ENCODE assay signal across 2 cellular contexts in the genomic region with DNA sequence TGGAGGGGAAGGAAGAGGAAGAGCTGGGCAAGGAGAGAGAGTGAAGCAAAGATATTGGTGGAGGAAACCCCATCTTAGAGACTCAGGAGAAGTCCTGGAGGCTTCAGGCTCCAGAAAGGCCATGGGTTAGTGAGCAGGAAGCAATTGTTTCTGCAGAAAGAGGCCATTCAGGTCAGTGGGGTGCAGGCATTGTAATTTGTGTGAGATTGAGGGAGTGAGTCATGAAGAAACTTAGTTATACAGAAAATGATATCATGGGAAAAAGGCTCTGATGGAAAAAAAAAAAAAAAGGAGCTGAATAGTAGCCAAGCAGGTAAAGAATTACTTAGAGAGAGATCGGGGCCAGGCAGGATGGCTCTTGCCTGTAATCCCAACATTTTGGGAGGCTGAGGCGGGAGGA.
A peak's percentile ranks its signal among the peaks of the same experiment; 100 is the strongest.
TF ChIP-seq lines count a peak whose summit lies in the region.

No MANE protein-coding gene starts in this region.

TF ChIP-seq in SK-N-SH treated with all-trans-retinoic acid at 6 μM for 48 hours, 23 proteins besides CTCF, POLR2A, EP300 and RAD21:
- TF ChIP-seq CSDC2 (CRISPR knock-in tag; IDR thresholded peaks at IDR 0.05) (no peak), ZNF8 (CRISPR knock-in tag; IDR thresholded peaks at IDR 0.05) (no peak), ISL1 (CRISPR knock-in tag; IDR thresholded peaks at IDR 0.05) (peak; percentile 13; the same call in 1 of the 2 replicates), PPARA (CRISPR knock-in tag; IDR thresholded peaks at IDR 0.05; ENCODE audit: borderline replicate concordance) (no peak)
- TF ChIP-seq, protein P1, sequence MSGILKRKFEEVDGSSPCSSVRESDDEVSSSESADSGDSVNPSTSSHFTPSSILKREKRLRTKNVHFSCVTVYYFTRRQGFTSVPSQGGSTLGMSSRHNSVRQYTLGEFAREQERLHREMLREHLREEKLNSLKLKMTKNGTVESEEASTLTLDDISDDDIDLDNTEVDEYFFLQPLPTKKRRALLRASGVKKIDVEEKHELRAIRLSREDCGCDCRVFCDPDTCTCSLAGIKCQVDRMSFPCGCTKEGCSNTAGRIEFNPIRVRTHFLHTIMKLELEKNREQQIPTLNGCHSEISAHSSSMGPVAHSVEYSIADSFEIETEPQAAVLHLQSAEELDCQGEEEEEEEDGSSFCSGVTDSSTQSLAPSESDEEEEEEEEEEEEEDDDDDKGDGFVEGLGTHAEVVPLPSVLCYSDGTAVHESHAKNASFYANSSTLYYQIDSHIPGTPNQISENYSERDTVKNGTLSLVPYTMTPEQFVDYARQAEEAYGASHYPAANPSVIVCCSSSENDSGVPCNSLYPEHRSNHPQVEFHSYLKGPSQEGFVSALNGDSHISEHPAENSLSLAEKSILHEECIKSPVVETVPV (CRISPR knock-in tag; IDR thresholded peaks at IDR 0.05), result no peak
- TF ChIP-seq, protein P2, sequence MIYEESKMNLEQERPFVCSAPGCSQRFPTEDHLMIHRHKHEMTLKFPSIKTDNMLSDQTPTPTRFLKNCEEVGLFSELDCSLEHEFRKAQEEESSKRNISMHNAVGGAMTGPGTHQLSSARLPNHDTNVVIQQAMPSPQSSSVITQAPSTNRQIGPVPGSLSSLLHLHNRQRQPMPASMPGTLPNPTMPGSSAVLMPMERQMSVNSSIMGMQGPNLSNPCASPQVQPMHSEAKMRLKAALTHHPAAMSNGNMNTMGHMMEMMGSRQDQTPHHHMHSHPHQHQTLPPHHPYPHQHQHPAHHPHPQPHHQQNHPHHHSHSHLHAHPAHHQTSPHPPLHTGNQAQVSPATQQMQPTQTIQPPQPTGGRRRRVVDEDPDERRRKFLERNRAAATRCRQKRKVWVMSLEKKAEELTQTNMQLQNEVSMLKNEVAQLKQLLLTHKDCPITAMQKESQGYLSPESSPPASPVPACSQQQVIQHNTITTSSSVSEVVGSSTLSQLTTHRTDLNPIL (CRISPR knock-in tag; IDR thresholded peaks at IDR 0.05; ENCODE audit: low read depth), result peak; percentile 35; the same call in 1 of the 2 replicates
- TF ChIP-seq, protein P3, sequence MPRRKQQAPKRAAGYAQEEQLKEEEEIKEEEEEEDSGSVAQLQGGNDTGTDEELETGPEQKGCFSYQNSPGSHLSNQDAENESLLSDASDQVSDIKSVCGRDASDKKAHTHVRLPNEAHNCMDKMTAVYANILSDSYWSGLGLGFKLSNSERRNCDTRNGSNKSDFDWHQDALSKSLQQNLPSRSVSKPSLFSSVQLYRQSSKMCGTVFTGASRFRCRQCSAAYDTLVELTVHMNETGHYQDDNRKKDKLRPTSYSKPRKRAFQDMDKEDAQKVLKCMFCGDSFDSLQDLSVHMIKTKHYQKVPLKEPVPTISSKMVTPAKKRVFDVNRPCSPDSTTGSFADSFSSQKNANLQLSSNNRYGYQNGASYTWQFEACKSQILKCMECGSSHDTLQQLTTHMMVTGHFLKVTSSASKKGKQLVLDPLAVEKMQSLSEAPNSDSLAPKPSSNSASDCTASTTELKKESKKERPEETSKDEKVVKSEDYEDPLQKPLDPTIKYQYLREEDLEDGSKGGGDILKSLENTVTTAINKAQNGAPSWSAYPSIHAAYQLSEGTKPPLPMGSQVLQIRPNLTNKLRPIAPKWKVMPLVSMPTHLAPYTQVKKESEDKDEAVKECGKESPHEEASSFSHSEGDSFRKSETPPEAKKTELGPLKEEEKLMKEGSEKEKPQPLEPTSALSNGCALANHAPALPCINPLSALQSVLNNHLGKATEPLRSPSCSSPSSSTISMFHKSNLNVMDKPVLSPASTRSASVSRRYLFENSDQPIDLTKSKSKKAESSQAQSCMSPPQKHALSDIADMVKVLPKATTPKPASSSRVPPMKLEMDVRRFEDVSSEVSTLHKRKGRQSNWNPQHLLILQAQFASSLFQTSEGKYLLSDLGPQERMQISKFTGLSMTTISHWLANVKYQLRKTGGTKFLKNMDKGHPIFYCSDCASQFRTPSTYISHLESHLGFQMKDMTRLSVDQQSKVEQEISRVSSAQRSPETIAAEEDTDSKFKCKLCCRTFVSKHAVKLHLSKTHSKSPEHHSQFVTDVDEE (CRISPR knock-in tag; IDR thresholded peaks at IDR 0.05), result no peak

TF ChIP-seq in SK-N-SH, 30 proteins besides CTCF, POLR2A, EP300 and RAD21:
- no peak for TF ChIP-seq MEF2A (IDR thresholded peaks at IDR 0.05; ENCODE audit: borderline replicate concordance, low read depth)
- TF ChIP-seq ELF1 (IDR thresholded peaks at IDR 0.05), result no peak
- TF ChIP-seq, protein P4, sequence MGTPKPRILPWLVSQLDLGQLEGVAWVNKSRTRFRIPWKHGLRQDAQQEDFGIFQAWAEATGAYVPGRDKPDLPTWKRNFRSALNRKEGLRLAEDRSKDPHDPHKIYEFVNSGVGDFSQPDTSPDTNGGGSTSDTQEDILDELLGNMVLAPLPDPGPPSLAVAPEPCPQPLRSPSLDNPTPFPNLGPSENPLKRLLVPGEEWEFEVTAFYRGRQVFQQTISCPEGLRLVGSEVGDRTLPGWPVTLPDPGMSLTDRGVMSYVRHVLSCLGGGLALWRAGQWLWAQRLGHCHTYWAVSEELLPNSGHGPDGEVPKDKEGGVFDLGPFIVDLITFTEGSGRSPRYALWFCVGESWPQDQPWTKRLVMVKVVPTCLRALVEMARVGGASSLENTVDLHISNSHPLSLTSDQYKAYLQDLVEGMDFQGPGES (IDR thresholded peaks at IDR 0.05; ENCODE audit: low read depth, low read length), result no peak
- no peak for TF ChIP-seq FOXJ3 (CRISPR knock-in tag; IDR thresholded peaks at IDR 0.05)
- TF ChIP-seq, protein P5, sequence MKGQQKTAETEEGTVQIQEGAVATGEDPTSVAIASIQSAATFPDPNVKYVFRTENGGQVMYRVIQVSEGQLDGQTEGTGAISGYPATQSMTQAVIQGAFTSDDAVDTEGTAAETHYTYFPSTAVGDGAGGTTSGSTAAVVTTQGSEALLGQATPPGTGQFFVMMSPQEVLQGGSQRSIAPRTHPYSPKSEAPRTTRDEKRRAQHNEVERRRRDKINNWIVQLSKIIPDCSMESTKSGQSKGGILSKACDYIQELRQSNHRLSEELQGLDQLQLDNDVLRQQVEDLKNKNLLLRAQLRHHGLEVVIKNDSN (IDR thresholded peaks at IDR 0.05; ENCODE audit: borderline replicate concordance, low read depth), result no peak
- TF ChIP-seq NRF1 (IDR thresholded peaks at IDR 0.05; ENCODE audit: low read depth, low read length), result no peak
- TF ChIP-seq, protein P6, sequence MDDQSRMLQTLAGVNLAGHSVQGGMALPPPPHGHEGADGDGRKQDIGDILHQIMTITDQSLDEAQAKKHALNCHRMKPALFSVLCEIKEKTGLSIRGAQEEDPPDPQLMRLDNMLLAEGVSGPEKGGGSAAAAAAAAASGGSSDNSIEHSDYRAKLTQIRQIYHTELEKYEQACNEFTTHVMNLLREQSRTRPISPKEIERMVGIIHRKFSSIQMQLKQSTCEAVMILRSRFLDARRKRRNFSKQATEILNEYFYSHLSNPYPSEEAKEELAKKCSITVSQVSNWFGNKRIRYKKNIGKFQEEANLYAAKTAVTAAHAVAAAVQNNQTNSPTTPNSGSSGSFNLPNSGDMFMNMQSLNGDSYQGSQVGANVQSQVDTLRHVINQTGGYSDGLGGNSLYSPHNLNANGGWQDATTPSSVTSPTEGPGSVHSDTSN (IDR thresholded peaks at IDR 0.05), result no peak
- no peak for TF ChIP-seq NFIC (IDR thresholded peaks at IDR 0.05; ENCODE audit: borderline replicate concordance)
- no peak for TF ChIP-seq EZH2phosphoT487 (IDR thresholded peaks at IDR 0.05; ENCODE audit: borderline replicate concordance, low read depth)
- no peak for TF ChIP-seq CHD2 (IDR thresholded peaks at IDR 0.05; ENCODE audit: low read length, partially characterized antibody)
- TF ChIP-seq TEAD4 (IDR thresholded peaks at IDR 0.05; ENCODE audit: borderline replicate concordance, insufficient read depth), result no peak
- TF ChIP-seq, protein P7, sequence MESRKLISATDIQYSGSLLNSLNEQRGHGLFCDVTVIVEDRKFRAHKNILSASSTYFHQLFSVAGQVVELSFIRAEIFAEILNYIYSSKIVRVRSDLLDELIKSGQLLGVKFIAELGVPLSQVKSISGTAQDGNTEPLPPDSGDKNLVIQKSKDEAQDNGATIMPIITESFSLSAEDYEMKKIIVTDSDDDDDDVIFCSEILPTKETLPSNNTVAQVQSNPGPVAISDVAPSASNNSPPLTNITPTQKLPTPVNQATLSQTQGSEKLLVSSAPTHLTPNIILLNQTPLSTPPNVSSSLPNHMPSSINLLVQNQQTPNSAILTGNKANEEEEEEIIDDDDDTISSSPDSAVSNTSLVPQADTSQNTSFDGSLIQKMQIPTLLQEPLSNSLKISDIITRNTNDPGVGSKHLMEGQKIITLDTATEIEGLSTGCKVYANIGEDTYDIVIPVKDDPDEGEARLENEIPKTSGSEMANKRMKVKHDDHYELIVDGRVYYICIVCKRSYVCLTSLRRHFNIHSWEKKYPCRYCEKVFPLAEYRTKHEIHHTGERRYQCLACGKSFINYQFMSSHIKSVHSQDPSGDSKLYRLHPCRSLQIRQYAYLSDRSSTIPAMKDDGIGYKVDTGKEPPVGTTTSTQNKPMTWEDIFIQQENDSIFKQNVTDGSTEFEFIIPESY (IDR thresholded peaks at IDR 0.05; ENCODE audit: borderline replicate concordance, low read depth), result no peak
